Comparison of ENCODE assay signal across 41 cellular contexts in the genomic region with DNA sequence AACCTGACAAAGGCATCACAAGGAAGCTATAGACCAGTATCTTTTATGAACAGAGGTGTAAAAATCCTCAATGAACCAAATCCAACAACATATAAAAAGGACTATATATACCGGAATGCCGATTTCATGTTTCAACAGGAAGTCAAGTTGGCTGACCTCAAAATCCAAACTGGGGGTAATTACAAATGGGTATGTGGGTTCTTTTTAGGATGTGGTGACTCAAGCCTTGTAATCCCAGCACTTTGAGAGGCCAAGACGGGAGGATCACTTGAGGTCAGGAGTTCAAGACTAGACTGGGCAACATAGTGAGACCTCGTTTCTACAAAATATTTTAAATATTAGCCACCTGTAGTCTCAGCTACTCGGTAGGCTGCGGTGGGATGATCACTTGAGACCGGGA. TPM values are rescaled to one million over a fixed set of nuclear protein-coding genes. Genes with fewer than 3 reads are reported as not detected.
"Had no signal": no experiment of that assay in that cellular context is flagged by ENCODE, and none has a peak within 500 bp of the region (broad histone marks: within the 10 kb centered on the region; RNA-seq: fewer than 3 reads in every experiment).

No MANE protein-coding gene starts in this region.

- H3K4me3 ChIP-seq: adrenal gland, body of pancreas, coronary artery, heart left ventricle, left lung, lung, psoas muscle, sigmoid colon, smooth muscle cell, upper lobe of right lung had no signal

- H3K36me3 Mint-ChIP-seq: activated CD4-positive, alpha-beta memory T cell treated with anti-CD3 and anti-CD28 coated beads for 36 hours; activated naive CD8-positive, alpha-beta T cell treated with anti-CD3 and anti-CD28 coated beads for 36 hours; immature natural killer cell; stimulated activated memory B cell treated with anti-CD40 and anti-IgM and Interleukin-4, amounts not matched to agents 10 μg/mL and 1 μg/mL and 100 μg/mL, for 72 hours had no signal

- H3K4me1 Mint-ChIP-seq: activated CD4-positive, alpha-beta T cell treated with anti-CD3 and anti-CD28 coated beads, Interleukin-2, amount 10 ng/mL, durations not matched to agents 24 days and 14 days; activated naive CD8-positive, alpha-beta T cell treated with anti-CD3 and anti-CD28 coated beads for 36 hours; immature natural killer cell; naive B cell; nephron progenitor cell; stimulated activated memory B cell treated with anti-CD40 and anti-IgM and Interleukin-4, amounts not matched to agents 10 μg/mL and 1 μg/mL and 100 μg/mL, for 72 hours; stimulated activated naive CD8-positive, alpha-beta T cell treated with anti-CD3 and anti-CD28 coated beads, Interleukin-15, amount 100 ng/mL, for 72 hours had no signal

- H3K4me1 ChIP-seq: adrenal gland, left lung, parathyroid adenoma, upper lobe of right lung had no signal

- H3K9ac ChIP-seq: parathyroid adenoma had no signal

- H3K27ac ChIP-seq: adrenal gland, body of pancreas, coronary artery, heart left ventricle, left lung, parathyroid adenoma, psoas muscle, sigmoid colon, upper lobe of right lung had no signal

- H3K9me3 ChIP-seq: adrenal gland, body of pancreas, left lung, sigmoid colon, upper lobe of right lung had no signal

- H2AFZ ChIP-seq: parathyroid adenoma had no signal

- H3K4me3 Mint-ChIP-seq: activated CD4-positive, alpha-beta memory T cell treated with anti-CD3 and anti-CD28 coated beads for 36 hours; activated CD4-positive, alpha-beta T cell treated with anti-CD3 and anti-CD28 coated beads, Interleukin-2, amount 10 ng/mL, durations not matched to agents 24 days and 14 days; activated naive CD4-positive, alpha-beta T cell treated with anti-CD3 and anti-CD28 coated beads for 36 hours; activated naive CD8-positive, alpha-beta T cell treated with anti-CD3 and anti-CD28 coated beads for 36 hours; activated T-helper 1 cell treated with anti-CD3 and anti-CD28 coated beads, Interleukin-12 subunit alpha, Interleukin-12 subunit beta, Interleukin-2, Interleukin-4 antibody, amounts not matched to agents 30 ng/mL and 10 ng/mL and 1 ng/mL, durations not matched to agents 14 hours and 24 hours and 36 hours; effector memory CD8-positive, alpha-beta T cell; immature natural killer cell; naive B cell; nephron progenitor cell; stimulated activated memory B cell treated with anti-CD40 and anti-IgM and Interleukin-4, amounts not matched to agents 10 μg/mL and 1 μg/mL and 100 μg/mL, for 72 hours; stimulated activated naive CD8-positive, alpha-beta T cell treated with anti-CD3 and anti-CD28 coated beads, Interleukin-15, amount 100 ng/mL, for 72 hours had no signal

- H3K27ac Mint-ChIP-seq: activated CD4-positive, alpha-beta memory T cell treated with anti-CD3 and anti-CD28 coated beads for 36 hours; activated CD4-positive, alpha-beta T cell treated with anti-CD3 and anti-CD28 coated beads, Interleukin-2, amount 10 ng/mL, durations not matched to agents 24 days and 14 days; activated naive CD4-positive, alpha-beta T cell treated with anti-CD3 and anti-CD28 coated beads for 36 hours; activated naive CD8-positive, alpha-beta T cell treated with anti-CD3 and anti-CD28 coated beads for 36 hours; activated T-helper 1 cell treated with anti-CD3 and anti-CD28 coated beads, Interleukin-12 subunit alpha, Interleukin-12 subunit beta, Interleukin-2, Interleukin-4 antibody, amounts not matched to agents 30 ng/mL and 10 ng/mL and 1 ng/mL, durations not matched to agents 14 hours and 24 hours and 36 hours; effector memory CD8-positive, alpha-beta T cell; immature natural killer cell; naive B cell; nephron progenitor cell; stimulated activated memory B cell treated with anti-CD40 and anti-IgM and Interleukin-4, amounts not matched to agents 10 μg/mL and 1 μg/mL and 100 μg/mL, for 72 hours; stimulated activated naive CD8-positive, alpha-beta T cell treated with anti-CD3 and anti-CD28 coated beads, Interleukin-15, amount 100 ng/mL, for 72 hours had no signal

- H3K27me3 Mint-ChIP-seq: activated CD4-positive, alpha-beta memory T cell treated with anti-CD3 and anti-CD28 coated beads for 36 hours; effector memory CD8-positive, alpha-beta T cell; naive B cell had no signal

- H3K79me2 ChIP-seq: parathyroid adenoma had no signal

- DNase-seq: activated CD4-positive, alpha-beta memory T cell treated with anti-CD3 and anti-CD28 coated beads for 36 hours; activated CD4-positive, alpha-beta T cell treated with anti-CD3 and anti-CD28 coated beads, Interleukin-2, amount 10 ng/mL, durations not matched to agents 24 days and 14 days; activated CD4-positive, CD25-positive, alpha-beta regulatory T cell treated with anti-CD3 and anti-CD28 coated beads, Interleukin-2, amount 50 U/mL, for 72 hours; activated CD8-positive, alpha-beta memory T cell treated with anti-CD3 and anti-CD28 coated beads, Interleukin-2, amount 50 U/mL, for 4 hours; activated effector memory CD4-positive, alpha-beta T cell treated with anti-CD3 and anti-CD28 coated beads, Interleukin-2, amount 50 U/mL, for 16 hours; activated naive CD4-positive, alpha-beta T cell treated with anti-CD3 and anti-CD28 coated beads for 36 hours; activated naive CD8-positive, alpha-beta T cell treated with anti-CD3 and anti-CD28 coated beads for 36 hours; activated T-cell treated with anti-CD3 and anti-CD28 coated beads, Interleukin-2, amount 50 U/mL, for 1 hour; adrenal gland; aorta; body of pancreas; effector memory CD8-positive, alpha-beta T cell; heart left ventricle; hypothalamus; immature natural killer cell; kidney glomerular epithelial cell; left lung; naive B cell; nephron progenitor cell; psoas muscle; sigmoid colon; stimulated activated CD4-positive, alpha-beta T cell treated with anti-CD3 and anti-CD28 coated beads, Interleukin-1b, Interleukin-23, amount 100 ng/mL, for 48 hours; stimulated activated CD4-positive, alpha-beta T cell treated with anti-CD3 and anti-CD28 coated beads, Interleukin-4, amount 100 ng/mL, for 4 hours; stimulated activated CD8-positive, alpha-beta memory T cell treated with anti-CD3 and anti-CD28 coated beads, Interleukin-4, amount 100 ng/mL, for 48 hours; stimulated activated naive CD8-positive, alpha-beta T cell treated with anti-CD3 and anti-CD28 coated beads, Interleukin-15, amount 100 ng/mL, for 72 hours; substantia nigra; T-helper 9 cell; upper lobe of right lung had no signal

- H3K9me3 Mint-ChIP-seq: effector memory CD8-positive, alpha-beta T cell; stimulated activated naive CD8-positive, alpha-beta T cell treated with anti-CD3 and anti-CD28 coated beads, Interleukin-15, amount 100 ng/mL, for 72 hours had no signal

- H3K4me2 ChIP-seq: smooth muscle cell had no signal

- ATAC-seq: body of pancreas; effector memory CD8-positive, alpha-beta T cell; heart left ventricle; left lung; psoas muscle; stimulated activated memory B cell treated with anti-CD40 and anti-IgM and Interleukin-4, amounts not matched to agents 10 μg/mL and 1 μg/mL and 100 μg/mL, for 72 hours; stimulated activated naive CD8-positive, alpha-beta T cell treated with anti-CD3 and anti-CD28 coated beads, Interleukin-15, amount 100 ng/mL, for 72 hours; upper lobe of right lung had no signal

- H3K36me3 ChIP-seq: adrenal gland, heart left ventricle, left lung, sigmoid colon, upper lobe of right lung had no signal

- H3K27me3 ChIP-seq: adrenal gland, body of pancreas, heart left ventricle, left lung, sigmoid colon, upper lobe of right lung had no signal

RNA-seq across cellular contexts. Expression of gene PRSS48, which starts 10.4 kb away (rescaled TPM):
- total RNA-seq: activated CD4-positive, alpha-beta memory T cell treated with anti-CD3 and anti-CD28 coated beads for 36 hours; activated CD4-positive, alpha-beta T cell treated with anti-CD3 and anti-CD28 coated beads, Interleukin-2, amount 10 ng/mL, durations not matched to agents 24 days and 14 days; activated CD8-positive, alpha-beta memory T cell treated with anti-CD3 and anti-CD28 coated beads for 36 hours; activated naive CD4-positive, alpha-beta T cell treated with anti-CD3 and anti-CD28 coated beads for 36 hours; activated naive CD8-positive, alpha-beta T cell treated with anti-CD3 and anti-CD28 coated beads for 36 hours; activated T-helper 1 cell treated with anti-CD3 and anti-CD28 coated beads, Interleukin-12 subunit alpha, Interleukin-12 subunit beta, Interleukin-2, Interleukin-4 antibody, amounts not matched to agents 30 ng/mL and 10 ng/mL and 1 ng/mL, durations not matched to agents 14 hours and 24 hours and 36 hours; adrenal gland; aorta; body of pancreas; cardiac septum; cerebellum; fibroblast of lung; fibroblast of villous mesenchyme; heart left ventricle; left lung; lung; psoas muscle; sigmoid colon; smooth muscle cell; T-helper 1 cell treated with Interleukin-12 subunit alpha and Interleukin-12 subunit beta and Interleukin-4 antibody, amounts not matched to agents 30 ng/mL and 1 ng/mL, for 36 hours; upper lobe of right lung had no signal
- polyA plus RNA-seq: adrenal gland, aorta, esophagus, fibroblast of lung, heart left ventricle, immature natural killer cell, lung, psoas muscle, sigmoid colon, smooth muscle cell had no signal

RNA-seq across cellular contexts. Expression of gene SH3D19, which starts 38.0 kb away (rescaled TPM):
- total RNA-seq: activated CD4-positive, alpha-beta T cell treated with anti-CD3 and anti-CD28 coated beads, Interleukin-2, amount 10 ng/mL, durations not matched to agents 24 days and 14 days; activated CD8-positive, alpha-beta memory T cell treated with anti-CD3 and anti-CD28 coated beads for 36 hours; activated naive CD4-positive, alpha-beta T cell treated with anti-CD3 and anti-CD28 coated beads for 36 hours; activated naive CD8-positive, alpha-beta T cell treated with anti-CD3 and anti-CD28 coated beads for 36 hours; activated T-helper 1 cell treated with anti-CD3 and anti-CD28 coated beads, Interleukin-12 subunit alpha, Interleukin-12 subunit beta, Interleukin-2, Interleukin-4 antibody, amounts not matched to agents 30 ng/mL and 10 ng/mL and 1 ng/mL, durations not matched to agents 14 hours and 24 hours and 36 hours; T-helper 1 cell treated with Interleukin-12 subunit alpha and Interleukin-12 subunit beta and Interleukin-4 antibody, amounts not matched to agents 30 ng/mL and 1 ng/mL, for 36 hours had no signal
